Comparison of ENCODE assay signal across 1 cellular context in the genomic region with DNA sequence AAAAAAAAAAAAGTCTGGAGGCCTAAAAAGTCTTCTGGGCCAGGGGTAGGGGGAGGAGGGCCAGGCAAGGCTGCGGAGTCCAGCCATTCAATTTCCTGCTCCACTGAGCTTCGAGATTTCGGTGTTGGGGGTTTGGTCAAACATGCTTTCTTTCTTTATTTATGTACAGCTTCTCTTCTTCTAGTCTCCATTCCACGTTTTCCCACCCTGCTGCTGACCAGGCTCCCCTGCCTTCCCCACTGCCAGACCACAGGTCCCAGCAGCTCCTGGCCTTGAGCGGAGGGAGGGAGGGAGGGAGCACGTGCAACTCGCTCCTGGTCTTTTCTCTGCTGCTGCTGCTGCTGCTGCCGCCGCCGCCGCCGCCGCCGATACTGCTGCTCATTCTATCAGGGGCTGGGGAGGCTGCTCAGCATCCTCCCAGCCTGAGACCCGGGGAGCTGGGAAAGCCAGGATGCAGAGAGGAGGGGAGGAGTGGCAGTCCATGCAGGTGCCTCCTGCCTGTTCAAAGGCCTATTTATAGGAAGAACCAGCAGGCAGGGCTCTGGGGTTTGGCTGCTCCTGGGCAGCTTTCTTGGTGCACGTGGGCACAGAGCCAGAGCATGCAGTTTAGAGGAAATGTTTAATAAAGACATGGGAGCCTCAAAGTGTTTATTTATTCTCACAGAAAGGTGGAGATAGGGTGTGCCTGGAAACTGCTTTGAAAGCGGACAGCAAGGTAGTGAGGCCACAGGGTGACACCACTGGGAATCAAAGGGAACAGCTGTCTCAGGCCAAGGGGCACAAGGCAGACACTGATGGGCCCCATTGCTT.
TF ChIP-seq lines count a peak whose summit lies in the region.

No MANE protein-coding gene starts in this region.

TF ChIP-seq in HepG2, 621 proteins besides CTCF, POLR2A, EP300 and RAD21 (continued from another document and continues in another):
- TF ChIP-seq ZNF562 (CRISPR knock-in tag; IDR thresholded peaks at IDR 0.05; ENCODE audit: borderline replicate concordance) (no peak), GMEB1 (CRISPR knock-in tag; IDR thresholded peaks at IDR 0.05; ENCODE audit: borderline replicate concordance) (no peak), KLF11 (CRISPR knock-in tag; IDR thresholded peaks at IDR 0.05) (peak; percentile 63), NFATC3 (CRISPR knock-in tag; IDR thresholded peaks at IDR 0.05) (no peak), ZNF253 (CRISPR knock-in tag; IDR thresholded peaks at IDR 0.05; ENCODE audit: borderline replicate concordance) (no peak), ZNF468 (CRISPR knock-in tag; IDR thresholded peaks at IDR 0.05) (no peak), SETDB1 (CRISPR knock-in tag; IDR thresholded peaks at IDR 0.05; ENCODE audit: borderline replicate concordance) (no peak), CEBPB (IDR thresholded peaks at IDR 0.05; ENCODE audit: borderline replicate concordance, low read depth, low read length) (no peak), TFDP1 (CRISPR knock-in tag; IDR thresholded peaks at IDR 0.05; ENCODE audit: borderline replicate concordance) (peak; percentile 93), HOXA9 (CRISPR knock-in tag; IDR thresholded peaks at IDR 0.05; ENCODE audit: borderline replicate concordance) (no peak), STAT6 (CRISPR knock-in tag; IDR thresholded peaks at IDR 0.05; ENCODE audit: borderline replicate concordance) (no peak), ZUFSP (CRISPR knock-in tag; IDR thresholded peaks at IDR 0.05; ENCODE audit: borderline replicate concordance) (no peak), TRIM22 (IDR thresholded peaks at IDR 0.05) (no peak), ZC3H4 (CRISPR knock-in tag; IDR thresholded peaks at IDR 0.05; ENCODE audit: borderline replicate concordance) (no peak; the same call in 1 of the 2 replicates), HOXD1 (CRISPR knock-in tag; IDR thresholded peaks at IDR 0.05) (0 out of 2 replicates have a peak, but pooled peaks have one; percentile 70), RXRA (CRISPR knock-in tag; IDR thresholded peaks at IDR 0.05) (0 out of 2 replicates have a peak, but pooled peaks have one; percentile 32), ZNF329 (CRISPR knock-in tag; IDR thresholded peaks at IDR 0.05; ENCODE audit: low read depth) (no peak), ZNF234 (CRISPR knock-in tag; conservative IDR thresholded peaks at IDR 0.05) (no peak), TP53 (CRISPR knock-in tag; conservative IDR thresholded peaks at IDR 0.05) (no peak), KDM4B (CRISPR knock-in tag; IDR thresholded peaks at IDR 0.05) (peak; percentile 66; the same call in 1 of the 2 replicates), ATM (IDR thresholded peaks at IDR 0.05; ENCODE audit: borderline replicate concordance) (no peak), TAF15 (IDR thresholded peaks at IDR 0.05; ENCODE audit: low read depth, low read length, poor library complexity, severe bottlenecking) (no peak), HIC2 (CRISPR knock-in tag; IDR thresholded peaks at IDR 0.05; ENCODE audit: low read depth) (no peak), MTF2 (CRISPR knock-in tag; IDR thresholded peaks at IDR 0.05; ENCODE audit: borderline replicate concordance) (no peak), ZNF549 (CRISPR knock-in tag; IDR thresholded peaks at IDR 0.05) (no peak), ZNF10 (CRISPR knock-in tag; IDR thresholded peaks at IDR 0.05; ENCODE audit: borderline replicate concordance, low read depth) (no peak), JDP2 (CRISPR knock-in tag; IDR thresholded peaks at IDR 0.05; ENCODE audit: borderline replicate concordance) (no peak), POGZ (CRISPR knock-in tag; IDR thresholded peaks at IDR 0.05) (no peak), ZMYM3 (CRISPR knock-in tag; IDR thresholded peaks at IDR 0.05) (0 out of 2 replicates have a peak, but pooled peaks have one; percentile 18)
- TF ChIP-seq, protein P1, sequence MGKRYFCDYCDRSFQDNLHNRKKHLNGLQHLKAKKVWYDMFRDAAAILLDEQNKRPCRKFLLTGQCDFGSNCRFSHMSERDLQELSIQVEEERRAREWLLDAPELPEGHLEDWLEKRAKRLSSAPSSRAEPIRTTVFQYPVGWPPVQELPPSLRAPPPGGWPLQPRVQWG (CRISPR knock-in tag; IDR thresholded peaks at IDR 0.05; ENCODE audit: borderline replicate concordance, low read depth): no peak
- TF ChIP-seq, protein P2, sequence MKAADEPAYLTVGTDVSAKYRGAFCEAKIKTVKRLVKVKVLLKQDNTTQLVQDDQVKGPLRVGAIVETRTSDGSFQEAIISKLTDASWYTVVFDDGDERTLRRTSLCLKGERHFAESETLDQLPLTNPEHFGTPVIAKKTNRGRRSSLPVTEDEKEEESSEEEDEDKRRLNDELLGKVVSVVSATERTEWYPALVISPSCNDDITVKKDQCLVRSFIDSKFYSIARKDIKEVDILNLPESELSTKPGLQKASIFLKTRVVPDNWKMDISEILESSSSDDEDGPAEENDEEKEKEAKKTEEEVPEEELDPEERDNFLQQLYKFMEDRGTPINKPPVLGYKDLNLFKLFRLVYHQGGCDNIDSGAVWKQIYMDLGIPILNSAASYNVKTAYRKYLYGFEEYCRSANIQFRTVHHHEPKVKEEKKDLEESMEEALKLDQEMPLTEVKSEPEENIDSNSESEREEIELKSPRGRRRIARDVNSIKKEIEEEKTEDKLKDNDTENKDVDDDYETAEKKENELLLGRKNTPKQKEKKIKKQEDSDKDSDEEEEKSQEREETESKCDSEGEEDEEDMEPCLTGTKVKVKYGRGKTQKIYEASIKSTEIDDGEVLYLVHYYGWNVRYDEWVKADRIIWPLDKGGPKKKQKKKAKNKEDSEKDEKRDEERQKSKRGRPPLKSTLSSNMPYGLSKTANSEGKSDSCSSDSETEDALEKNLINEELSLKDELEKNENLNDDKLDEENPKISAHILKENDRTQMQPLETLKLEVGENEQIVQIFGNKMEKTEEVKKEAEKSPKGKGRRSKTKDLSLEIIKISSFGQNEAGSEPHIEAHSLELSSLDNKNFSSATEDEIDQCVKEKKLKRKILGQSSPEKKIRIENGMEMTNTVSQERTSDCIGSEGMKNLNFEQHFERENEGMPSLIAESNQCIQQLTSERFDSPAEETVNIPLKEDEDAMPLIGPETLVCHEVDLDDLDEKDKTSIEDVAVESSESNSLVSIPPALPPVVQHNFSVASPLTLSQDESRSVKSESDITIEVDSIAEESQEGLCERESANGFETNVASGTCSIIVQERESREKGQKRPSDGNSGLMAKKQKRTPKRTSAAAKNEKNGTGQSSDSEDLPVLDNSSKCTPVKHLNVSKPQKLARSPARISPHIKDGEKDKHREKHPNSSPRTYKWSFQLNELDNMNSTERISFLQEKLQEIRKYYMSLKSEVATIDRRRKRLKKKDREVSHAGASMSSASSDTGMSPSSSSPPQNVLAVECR (CRISPR knock-in tag; IDR thresholded peaks at IDR 0.05; ENCODE audit: borderline replicate concordance): no peak; the same call in 1 of the 2 replicates
- TF ChIP-seq, protein P3, sequence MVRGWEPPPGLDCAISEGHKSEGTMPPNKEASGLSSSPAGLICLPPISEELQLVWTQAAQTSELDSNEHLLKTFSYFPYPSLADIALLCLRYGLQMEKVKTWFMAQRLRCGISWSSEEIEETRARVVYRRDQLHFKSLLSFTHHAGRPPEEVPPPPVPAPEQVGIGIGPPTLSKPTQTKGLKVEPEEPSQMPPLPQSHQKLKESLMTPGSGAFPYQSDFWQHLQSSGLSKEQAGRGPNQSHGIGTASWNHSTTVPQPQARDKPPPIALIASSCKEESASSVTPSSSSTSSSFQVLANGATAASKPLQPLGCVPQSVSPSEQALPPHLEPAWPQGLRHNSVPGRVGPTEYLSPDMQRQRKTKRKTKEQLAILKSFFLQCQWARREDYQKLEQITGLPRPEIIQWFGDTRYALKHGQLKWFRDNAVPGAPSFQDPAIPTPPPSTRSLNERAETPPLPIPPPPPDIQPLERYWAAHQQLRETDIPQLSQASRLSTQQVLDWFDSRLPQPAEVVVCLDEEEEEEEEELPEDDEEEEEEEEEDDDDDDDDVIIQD (CRISPR knock-in tag; IDR thresholded peaks at IDR 0.05; ENCODE audit: low read depth): no peak
